ENCODE assay signal across 1 cellular context in genomic region chr2:174395284-174395968, GRCh38.
TF ChIP-seq lines count a peak whose summit lies in the region.

Gene SCRN3 (plus strand): TSS chr2:174395730. CDS start chr2:174398284, 2,554 bp downstream.

TF ChIP-seq in HEK293, 187 proteins besides CTCF, POLR2A, EP300 and RAD21 (continued from another document):
- TF ChIP-seq TSHZ1 (tag by site-specific recombination; IDR thresholded peaks at IDR 0.05; ENCODE audit: borderline replicate concordance) (no peak), GLIS2 (tag by site-specific recombination; IDR thresholded peaks at IDR 0.05) (peak; percentile 41; the same call in 1 of the 2 replicates), KLF8 (tag by site-specific recombination; IDR thresholded peaks at IDR 0.05) (no peak), ZNF335 (tag by site-specific recombination; conservative IDR thresholded peaks at IDR 0.05) (peak; percentile 74), ZNF518A (tag by site-specific recombination; conservative IDR thresholded peaks at IDR 0.05; ENCODE audit: low read depth) (peak; percentile 99), ZNF394 (tag by site-specific recombination; IDR thresholded peaks at IDR 0.05; ENCODE audit: borderline replicate concordance) (peak; percentile 28; the same call in 1 of the 2 replicates), ZBTB8A (tag by site-specific recombination; IDR thresholded peaks at IDR 0.05) (0 out of 2 replicates have a peak, but pooled peaks have one; percentile 11), INSM2 (tag by site-specific recombination; IDR thresholded peaks at IDR 0.05) (no peak), ZNF404 (tag by site-specific recombination; IDR thresholded peaks at IDR 0.05) (no peak), ZNF580 (tag by site-specific recombination; IDR thresholded peaks at IDR 0.05) (peak; percentile 60), ZSCAN30 (tag by site-specific recombination; IDR thresholded peaks at IDR 0.05) (no peak), ZNF366 (tag by site-specific recombination; conservative IDR thresholded peaks at IDR 0.05) (peak; percentile 69), ZFHX2 (tag by site-specific recombination; conservative IDR thresholded peaks at IDR 0.05) (no peak), SP2 (tag by site-specific recombination; IDR thresholded peaks at IDR 0.05) (peak; percentile 85), SCRT1 (tag by site-specific recombination; IDR thresholded peaks at IDR 0.05; ENCODE audit: borderline replicate concordance) (peak; percentile 87), ZNF544 (tag by site-specific recombination; IDR thresholded peaks at IDR 0.05) (no peak), ZBTB21 (tag by site-specific recombination; IDR thresholded peaks at IDR 0.05) (peak; percentile 86), OSR2 (tag by site-specific recombination; IDR thresholded peaks at IDR 0.05) (0 out of 2 replicates have a peak, but pooled peaks have one; percentile 8), ZBTB11 (tag by site-specific recombination; conservative IDR thresholded peaks at IDR 0.05; ENCODE audit: low read depth) (peak; percentile 92), ZNF341 (tag by site-specific recombination; IDR thresholded peaks at IDR 0.05; ENCODE audit: low read depth) (peak; percentile 99), SCRT2 (tag by site-specific recombination; IDR thresholded peaks at IDR 0.05) (peak; percentile 90), ZNF76 (tag by site-specific recombination; IDR thresholded peaks at IDR 0.05; ENCODE audit: borderline replicate concordance, low read depth) (0 out of 2 replicates have a peak, but pooled peaks have one; percentile 62), ZXDB (tag by site-specific recombination; IDR thresholded peaks at IDR 0.05) (peak; percentile 92), PRDM1 (tag by site-specific recombination; IDR thresholded peaks at IDR 0.05) (peak; percentile 93), HOXC10 (CRISPR knock-in tag; IDR thresholded peaks at IDR 0.05) (no peak), ZNF629 (tag by site-specific recombination; IDR thresholded peaks at IDR 0.05) (peak; percentile 95), SP3 (tag by site-specific recombination; IDR thresholded peaks at IDR 0.05) (peak; percentile 73), ZNF660 (tag by site-specific recombination; IDR thresholded peaks at IDR 0.05) (peak; percentile 53; the same call in 1 of the 2 replicates), KLF10 (tag by site-specific recombination; IDR thresholded peaks at IDR 0.05) (0 out of 2 replicates have a peak, but pooled peaks have one; percentile 27), ZEB2 (tag by site-specific recombination; IDR thresholded peaks at IDR 0.05) (peak; percentile 79; the same call in 1 of the 2 replicates), ZBTB26 (tag by site-specific recombination; optimal IDR thresholded peaks at IDR 0.05) (peak; percentile 55)
TF ChIP-seq in HEK293: peak in this region for 29.
